ENCODE assay signal across 1 cellular context in the genomic region with DNA sequence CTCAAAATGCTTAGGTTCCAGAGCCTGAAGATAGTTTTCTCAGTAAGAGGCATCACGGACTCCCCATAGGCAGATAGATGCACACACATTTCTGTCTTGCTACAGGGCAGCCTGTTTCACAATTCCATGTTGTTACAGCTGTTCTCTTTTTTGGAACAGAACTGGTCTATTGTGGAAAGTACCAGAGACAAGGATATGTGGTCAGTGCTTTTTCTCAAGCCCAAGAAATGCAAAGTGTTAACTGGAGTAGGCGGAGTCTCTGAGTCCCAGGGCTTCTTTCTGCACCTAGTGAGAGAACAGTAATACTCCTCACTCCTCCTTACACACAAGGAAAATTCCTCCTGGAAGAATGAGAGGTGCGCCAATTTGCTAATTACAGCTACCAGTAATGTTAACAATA.
TF ChIP-seq lines count a peak whose summit lies in the region.

No MANE protein-coding gene starts in this region.

TF ChIP-seq in HepG2, 621 proteins besides CTCF, POLR2A, EP300 and RAD21 (continued from another document):
- TF ChIP-seq NR0B2 (CRISPR knock-in tag; IDR thresholded peaks at IDR 0.05), result no peak
- TF ChIP-seq PCBP1 (IDR thresholded peaks at IDR 0.05; ENCODE audit: borderline replicate concordance, low read depth, low read length), result no peak
- TF ChIP-seq MLLT10 (CRISPR knock-in tag; IDR thresholded peaks at IDR 0.05), result no peak
